1 cellular context compared by ENCODE assay signal in the genomic region with DNA sequence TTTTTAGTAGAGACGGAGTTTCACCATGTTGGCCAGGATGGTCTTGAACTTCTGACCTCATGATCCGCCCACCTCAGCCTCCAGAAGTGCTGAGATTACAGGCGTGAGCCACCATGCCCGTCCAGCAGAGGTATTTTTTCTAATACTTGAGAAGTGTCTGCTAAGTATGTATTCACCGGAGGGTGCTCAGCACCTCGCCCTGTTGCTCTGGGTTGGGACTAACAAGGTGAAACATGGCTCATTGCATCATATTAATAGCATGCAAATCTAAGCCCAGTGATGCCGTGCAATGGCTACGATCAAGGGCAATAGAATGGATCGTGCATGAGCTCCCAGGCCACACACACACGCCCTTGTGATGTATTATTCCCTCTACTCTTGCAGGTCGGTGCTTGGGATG.
TF ChIP-seq lines count a peak whose summit lies in the region.

No MANE protein-coding gene starts in this region.

TF ChIP-seq in IMR-90, 13 proteins besides CTCF, POLR2A, EP300 and RAD21:
- no peak for TF ChIP-seq NFE2L2 (IDR thresholded peaks at IDR 0.05; ENCODE audit: low read depth, low read length)
- TF ChIP-seq MAZ (IDR thresholded peaks at IDR 0.05; ENCODE audit: borderline replicate concordance, low read depth, low read length) = no peak
- no peak for TF ChIP-seq MXI1 (IDR thresholded peaks at IDR 0.05; ENCODE audit: borderline replicate concordance, low read depth, low read length)
- no peak for TF ChIP-seq FOS (IDR thresholded peaks at IDR 0.05; ENCODE audit: low read depth, low read length)
- no peak for TF ChIP-seq BHLHE40 (IDR thresholded peaks at IDR 0.05; ENCODE audit: low read depth, low read length)
- TF ChIP-seq, protein P1, sequence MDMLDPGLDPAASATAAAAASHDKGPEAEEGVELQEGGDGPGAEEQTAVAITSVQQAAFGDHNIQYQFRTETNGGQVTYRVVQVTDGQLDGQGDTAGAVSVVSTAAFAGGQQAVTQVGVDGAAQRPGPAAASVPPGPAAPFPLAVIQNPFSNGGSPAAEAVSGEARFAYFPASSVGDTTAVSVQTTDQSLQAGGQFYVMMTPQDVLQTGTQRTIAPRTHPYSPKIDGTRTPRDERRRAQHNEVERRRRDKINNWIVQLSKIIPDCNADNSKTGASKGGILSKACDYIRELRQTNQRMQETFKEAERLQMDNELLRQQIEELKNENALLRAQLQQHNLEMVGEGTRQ (IDR thresholded peaks at IDR 0.05; ENCODE audit: low read depth, low read length) = no peak
- no peak for TF ChIP-seq RCOR1 (IDR thresholded peaks at IDR 0.05; ENCODE audit: insufficient replicate concordance, low read length)
- no peak for TF ChIP-seq CHD1 (IDR thresholded peaks at IDR 0.05; ENCODE audit: low read depth, low read length)
- TF ChIP-seq SMC3 (IDR thresholded peaks at IDR 0.05; ENCODE audit: low read depth, low read length) = no peak
- no peak for TF ChIP-seq RFX5 (IDR thresholded peaks at IDR 0.05; ENCODE audit: low read depth, low read length)
